Comparison of ENCODE assay signal across 15 cellular contexts in the genomic region with DNA sequence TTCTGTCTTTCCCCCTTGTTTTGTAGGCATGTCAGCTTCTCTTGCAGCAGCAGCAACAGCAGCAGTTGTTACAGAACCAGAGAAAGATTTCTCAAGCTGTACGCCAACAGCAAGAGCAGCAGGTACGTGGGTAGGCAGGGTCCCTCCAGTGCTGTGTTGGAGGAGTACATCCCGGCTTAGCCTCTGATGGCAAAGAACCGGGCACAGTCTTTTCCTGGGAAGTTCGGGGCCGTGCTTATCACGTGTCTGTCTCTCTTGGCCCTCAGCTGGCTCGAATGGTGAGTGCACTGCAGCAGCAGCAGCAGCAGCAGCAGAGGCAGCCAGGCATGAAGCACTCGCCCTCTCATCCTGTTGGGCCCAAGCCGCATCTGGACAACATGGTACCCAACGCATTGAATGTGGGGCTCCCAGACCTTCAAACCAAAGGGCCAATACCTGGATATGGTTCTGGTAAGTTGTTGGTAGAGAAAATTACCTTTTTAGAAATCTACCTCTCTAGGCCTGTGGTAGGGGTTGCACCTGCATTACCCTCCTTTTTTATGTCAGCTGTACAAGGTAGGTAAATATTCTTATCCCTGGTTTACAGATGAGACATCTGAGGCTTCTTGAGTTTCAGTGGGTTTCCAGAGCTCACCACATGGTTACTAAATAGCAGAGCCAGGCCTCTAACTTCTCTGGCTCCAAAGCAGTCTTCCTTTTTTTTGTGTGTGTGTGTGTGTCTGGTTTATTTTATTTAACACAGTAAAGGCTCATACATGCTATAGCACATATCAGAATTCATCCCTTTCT. TPM values are rescaled to one million over a fixed set of nuclear protein-coding genes. Genes with fewer than 3 reads are reported as not detected.
A peak's percentile ranks its signal among the peaks of the same experiment; 100 is the strongest.
DNase-seq lines count a peak whose midpoint lies in the region; ATAC-seq and TF ChIP-seq lines count a peak whose summit lies in the region.
"Had no signal": no experiment of that assay in that cellular context is flagged by ENCODE, and none has a peak within 500 bp of the region (broad histone marks: within the 10 kb centered on the region; RNA-seq: fewer than 3 reads in every experiment).

No MANE protein-coding gene starts in this region.

- H3K27ac Mint-ChIP-seq in activated CD4-positive, alpha-beta T cell treated with anti-CD3 and anti-CD28 coated beads, Interleukin-2, amount 10 ng/mL, durations not matched to agents 7 days and 5 days, result peak overlapping the region; percentile 66
- H3K27ac Mint-ChIP-seq: T-cell had no signal

- no peak overlapping the region for H3K4me3 ChIP-seq in dorsolateral prefrontal cortex
- H3K4me3 ChIP-seq: mucosa of descending colon had no signal

- intact Hi-C loops in dorsolateral prefrontal cortex (cut with DNase I), result no loop called here

- TF ChIP-seq CTCF in dorsolateral prefrontal cortex (IDR thresholded peaks at IDR 0.05 in 54 of 56, conservative IDR thresholded peaks at IDR 0.05 in 2 of 56; ENCODE audit: low read depth in 1 of 56, partially characterized antibody in 56 of 56), result no peak

- ATAC-seq in GM21381 (IDR thresholded peaks at IDR 0.05; ENCODE audit: unreplicated experiment) (peak; percentile 86), HG03095 (IDR thresholded peaks at IDR 0.05; ENCODE audit: unreplicated experiment) (peak; percentile 85), GM18867 (IDR thresholded peaks at IDR 0.05; ENCODE audit: unreplicated experiment) (no peak)
- ATAC-seq: mucosa of descending colon, T-cell had no signal

- H3K27me3 ChIP-seq in dorsolateral prefrontal cortex, result no peaks in the 10 kb centered on the region

- CTCF ChIA-PET in activated CD4-positive, alpha-beta T cell treated with anti-CD3 and anti-CD28 coated beads, Interleukin-2, amount 10 ng/mL, durations not matched to agents 7 days and 5 days (lab: Charles Lee), result interaction anchor here (1.7 kb wide), 1 partner anchor 51 kb away, joined by 4 read pairs; no protein-coding TSS in a partner anchor

- peak overlapping the region in 20 of 59 donors; percentile 1 to 60 (median 28) for H3K27ac ChIP-seq in dorsolateral prefrontal cortex

- no peaks in the 10 kb centered on the region for H3K27me3 Mint-ChIP-seq in activated CD4-positive, alpha-beta T cell treated with anti-CD3 and anti-CD28 coated beads, Interleukin-2, amount 10 ng/mL, durations not matched to agents 7 days and 5 days
- H3K27me3 Mint-ChIP-seq: T-cell had no signal

- DNase-seq in activated CD4-positive, alpha-beta T cell treated with anti-CD3 and anti-CD28 coated beads, Interleukin-2, amount 10 ng/mL, durations not matched to agents 7 days and 5 days, result peak; percentile 14
- no peak for DNase-seq in activated CD4-positive, alpha-beta T cell treated with anti-CD3 and anti-CD28 coated beads for 48 hours
- DNase-seq in dorsolateral prefrontal cortex (peak in 7 of 10 donors; percentile 17 to 72 (median 51)), GF-D8 (lab: John Stamatoyannopoulos, UW) (no peak), NCI-H128 (lab: John Stamatoyannopoulos, UW; ENCODE audit: unreplicated experiment) (no peak)
- DNase-seq: activated CD4-positive, CD25-positive, alpha-beta regulatory T cell treated with anti-CD3 and anti-CD28 coated beads, Interleukin-2, amount 50 U/mL, for 72 hours; activated effector memory CD4-positive, alpha-beta T cell treated with anti-CD3 and anti-CD28 coated beads, Interleukin-2, amount 50 U/mL, for 16 hours; COR-L47; mucosa of descending colon; NCI-H2227 treated with DMSO at 0.1 percent for 48 hours; T-cell; trophoblast cell had no signal

- peaks cover 31% of the 10 kb centered on the region for H3K4me1 Mint-ChIP-seq in activated CD4-positive, alpha-beta T cell treated with anti-CD3 and anti-CD28 coated beads, Interleukin-2, amount 10 ng/mL, durations not matched to agents 7 days and 5 days

- peaks cover 51% of the 10 kb centered on the region for H3K36me3 Mint-ChIP-seq in activated CD4-positive, alpha-beta T cell treated with anti-CD3 and anti-CD28 coated beads, Interleukin-2, amount 10 ng/mL, durations not matched to agents 7 days and 5 days (ENCODE audit: low read depth)

- no peak overlapping the region for H3K4me3 Mint-ChIP-seq in activated CD4-positive, alpha-beta T cell treated with anti-CD3 and anti-CD28 coated beads, Interleukin-2, amount 10 ng/mL, durations not matched to agents 7 days and 5 days
- H3K4me3 Mint-ChIP-seq: T-cell had no signal

- H3K9me3 Mint-ChIP-seq in activated CD4-positive, alpha-beta T cell treated with anti-CD3 and anti-CD28 coated beads, Interleukin-2, amount 10 ng/mL, durations not matched to agents 7 days and 5 days, result no peaks in the 10 kb centered on the region
- H3K9me3 Mint-ChIP-seq: T-cell had no signal

- POLR2A ChIA-PET in activated CD4-positive, alpha-beta T cell treated with anti-CD3 and anti-CD28 coated beads, Interleukin-2, amount 10 ng/mL, durations not matched to agents 7 days and 5 days (lab: Charles Lee), result no interaction called here

RNA-seq across cellular contexts. Expression of a gene that starts 45.2 kb away (rescaled TPM):
- total RNA-seq in activated CD4-positive, alpha-beta T cell treated with anti-CD3 and anti-CD28 coated beads, Interleukin-2, amount 10 ng/mL, durations not matched to agents 7 days and 5 days, result 100 to 1,000 TPM; 124 to 130 TPM
- 10 to 100 TPM; 19.7 to 50.9 (median 31.0) TPM for total RNA-seq in dorsolateral prefrontal cortex

Comparison
In these comparisons a context has a peak if more than half of its experiments do, and no peak if none do; other contexts are left out.
1. DNase-seq: peak in activated CD4-positive, alpha-beta T cell treated with anti-CD3 and anti-CD28 coated beads, Interleukin-2, amount 10 ng/mL, durations not matched to agents 7 days and 5 days (single experiment) and dorsolateral prefrontal cortex (7 of 10); none in activated CD4-positive, alpha-beta T cell treated with anti-CD3 and anti-CD28 coated beads for 48 hours (single experiment), GF-D8 (single experiment) and NCI-H128 (single experiment).